Comparison of ENCODE assay signal across 5 cellular contexts in genomic region chr18:31507124-31507523, GRCh38. TPM values are rescaled to one million over a fixed set of nuclear protein-coding genes. Genes with fewer than 3 reads are reported as not detected.
"Had no signal": no experiment of that assay in that cellular context is flagged by ENCODE, and none has a peak within 500 bp of the region (broad histone marks: within the 10 kb centered on the region; RNA-seq: fewer than 3 reads in every experiment).

No MANE protein-coding gene starts in this region.

RNA-seq across cellular contexts. Expression of gene DSG2, which starts 9.1 kb away (rescaled TPM):
- polyA plus RNA-seq: IgD-negative memory B cell had no signal

RNA-seq across cellular contexts. Expression of gene DSG3, which starts 59.6 kb away (rescaled TPM):
- total RNA-seq: HepG2, HT-29, HT1080, IMR-90 had no signal
- polyA plus RNA-seq: HepG2, IMR-90 had no signal
